ENCODE assay signal across 1 cellular context in genomic region chr4:163544407-163545038, GRCh38.
TF ChIP-seq lines count a peak whose summit lies in the region.

No MANE protein-coding gene starts in this region.

TF ChIP-seq in SK-N-SH treated with all-trans-retinoic acid at 6 μM for 48 hours, 23 proteins besides CTCF, POLR2A, EP300 and RAD21 (continued from another document):
- no peak for TF ChIP-seq CSRNP3 (CRISPR knock-in tag; IDR thresholded peaks at IDR 0.05)
- TF ChIP-seq CSDC2 (CRISPR knock-in tag; IDR thresholded peaks at IDR 0.05): no peak
- TF ChIP-seq ZFP3 (CRISPR knock-in tag; IDR thresholded peaks at IDR 0.05): no peak
TF ChIP-seq in SK-N-SH treated with all-trans-retinoic acid at 6 μM for 48 hours: peak in this region for 0.
